Comparison of ENCODE assay signal across 24 cellular contexts in the genomic region with DNA sequence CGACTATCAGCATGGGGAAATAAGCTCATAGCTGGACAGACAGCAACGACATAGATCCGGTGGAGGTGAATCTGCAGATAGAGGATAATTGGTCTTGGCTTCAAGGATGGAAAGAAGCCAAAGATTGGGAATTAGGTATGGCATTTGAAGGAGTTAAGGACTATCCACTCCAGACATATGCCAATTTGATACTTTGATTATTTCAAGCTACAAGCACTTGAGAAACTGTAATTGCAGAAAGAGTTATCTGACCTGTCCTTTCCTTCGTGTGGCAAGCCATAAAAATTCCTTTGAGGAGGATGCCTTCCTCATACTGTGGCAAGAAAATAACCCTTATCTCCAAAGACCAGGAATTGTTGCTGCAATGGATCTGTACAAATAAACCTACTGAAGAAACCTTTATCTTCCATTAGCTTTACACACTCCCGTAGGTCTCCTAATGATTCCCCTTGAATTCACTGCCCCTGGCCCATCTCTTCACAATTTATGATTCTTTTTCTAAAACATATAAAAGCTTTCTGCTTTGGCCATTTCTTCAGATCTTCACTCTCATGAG.
DNase-seq lines count a peak whose midpoint lies in the region; ATAC-seq and TF ChIP-seq lines count a peak whose summit lies in the region.
"Had no signal": no experiment of that assay in that cellular context is flagged by ENCODE, and none has a peak within 500 bp of the region (broad histone marks: within the 10 kb centered on the region; RNA-seq: fewer than 3 reads in every experiment).

No MANE protein-coding gene starts in this region.

- H2AFZ ChIP-seq in PC-3 (ENCODE audit: low read length) (no peak overlapping the region), hepatocyte (no peak overlapping the region)

- no peaks in the 10 kb centered on the region for H3K9me3 Mint-ChIP-seq in activated naive CD8-positive, alpha-beta T cell (ENCODE audit: low read depth)
- H3K9me3 Mint-ChIP-seq in activated naive CD8-positive, alpha-beta T cell treated with anti-CD3 and anti-CD28 coated beads, Interleukin-2, amount 50 U/mL, for 24 hours, result no peaks in the 10 kb centered on the region
- H3K9me3 Mint-ChIP-seq in stimulated activated memory B cell treated with anti-CD40 and anti-IgM and Interleukin-4, amounts not matched to agents 10 μg/mL and 1 μg/mL and 100 μg/mL, for 72 hours, result no peaks in the 10 kb centered on the region
- H3K9me3 Mint-ChIP-seq: CD4-positive, alpha-beta T cell had no signal

- no peak overlapping the region for H3K4me3 Mint-ChIP-seq in activated naive CD8-positive, alpha-beta T cell
- H3K4me3 Mint-ChIP-seq in activated naive CD8-positive, alpha-beta T cell treated with anti-CD3 and anti-CD28 coated beads, Interleukin-2, amount 50 U/mL, for 24 hours, result no peak overlapping the region
- H3K4me3 Mint-ChIP-seq in stimulated activated memory B cell treated with anti-CD40 and anti-IgM and Interleukin-4, amounts not matched to agents 10 μg/mL and 1 μg/mL and 100 μg/mL, for 72 hours, result no peak overlapping the region
- H3K4me3 Mint-ChIP-seq: CD4-positive, alpha-beta T cell had no signal

- H3K9me2 ChIP-seq in PC-3 (replicated peaks; ENCODE audit: low read length), result no peaks in the 10 kb centered on the region
- no peaks in the 10 kb centered on the region for H3K9me2 ChIP-seq in hepatocyte (replicated peaks; ENCODE audit: insufficient read depth)

- CTCF ChIA-PET in PC-3 (lab: Charles Lee), result no interaction called here

- H3K4me1 Mint-ChIP-seq in activated naive CD8-positive, alpha-beta T cell (ENCODE audit: low read depth), result peaks cover 40% of the 10 kb centered on the region
- peaks cover 9% of the 10 kb centered on the region for H3K4me1 Mint-ChIP-seq in activated naive CD8-positive, alpha-beta T cell treated with anti-CD3 and anti-CD28 coated beads, Interleukin-2, amount 50 U/mL, for 24 hours
- H3K4me1 Mint-ChIP-seq in stimulated activated memory B cell treated with anti-CD40 and anti-IgM and Interleukin-4, amounts not matched to agents 10 μg/mL and 1 μg/mL and 100 μg/mL, for 72 hours, result peaks cover 6% of the 10 kb centered on the region

- H3K27ac ChIP-seq in PC-3 (ENCODE audit: low read length) (peak overlapping the region; percentile 67), hepatocyte (peak overlapping the region; percentile 52)
- H3K27ac ChIP-seq: KMS-11, SK-N-MC had no signal

- no peaks in the 10 kb centered on the region for H4K20me1 ChIP-seq in PC-3 (ENCODE audit: low read length)
- H4K20me1 ChIP-seq in hepatocyte (ENCODE audit: insufficient read depth, poor library complexity, severe bottlenecking), result no peaks in the 10 kb centered on the region

- no TSS peak for BruUV-seq in PC-3 (replicated peaks; lab: Mats Ljungman, UMichigan)

- POLR2A ChIA-PET in PC-3 (lab: Charles Lee; ENCODE audit: unreplicated experiment), result no interaction called here

- no peak for TF ChIP-seq CTCF in PC-3 (conservative IDR thresholded peaks at IDR 0.05; ENCODE audit: low read depth, low read length)
- no peak for TF ChIP-seq CTCF in hepatocyte (IDR thresholded peaks at IDR 0.05; ENCODE audit: poor library complexity)

- H3K9ac ChIP-seq in PC-3 (ENCODE audit: low read length), result peak overlapping the region; percentile 7; the same call in 1 of the 2 replicates
- H3K9ac ChIP-seq: KMS-11 had no signal

- intact Hi-C loops in PC-3 (cut with micrococcal nuclease), result loop anchor here (5.0 to 10.0 kb wide), 3 partner anchors 62 to 210 kb away; no protein-coding TSS in a partner anchor

- peak overlapping the region; percentile 28 for H3K27ac Mint-ChIP-seq in activated naive CD8-positive, alpha-beta T cell
- H3K27ac Mint-ChIP-seq in activated naive CD8-positive, alpha-beta T cell treated with anti-CD3 and anti-CD28 coated beads, Interleukin-2, amount 50 U/mL, for 24 hours, result no peak overlapping the region
- peak overlapping the region; percentile 8 for H3K27ac Mint-ChIP-seq in stimulated activated memory B cell treated with anti-CD40 and anti-IgM and Interleukin-4, amounts not matched to agents 10 μg/mL and 1 μg/mL and 100 μg/mL, for 72 hours
- H3K27ac Mint-ChIP-seq: CD4-positive, alpha-beta T cell had no signal

- no peak for ATAC-seq in activated naive CD8-positive, alpha-beta T cell treated with anti-CD3 and anti-CD28 coated beads, Interleukin-2, amount 50 U/mL, for 24 hours
- ATAC-seq in PC-3, result no peak
- ATAC-seq in stimulated activated memory B cell treated with anti-CD40 and anti-IgM and Interleukin-4, amounts not matched to agents 10 μg/mL and 1 μg/mL and 100 μg/mL, for 72 hours, result no peak
- ATAC-seq: GM12878 had no signal

- H3K4me1 ChIP-seq in PC-3 (ENCODE audit: insufficient read depth, low read length) (peaks cover 52% of the 10 kb centered on the region), hepatocyte (ENCODE audit: insufficient read depth) (peaks cover 10% of the 10 kb centered on the region)

- H3K27me3 ChIP-seq in PC-3 (ENCODE audit: low read length) (no peaks in the 10 kb centered on the region), hepatocyte (no peaks in the 10 kb centered on the region)

- H3K27me3 Mint-ChIP-seq in activated naive CD8-positive, alpha-beta T cell, result no peaks in the 10 kb centered on the region
- H3K27me3 Mint-ChIP-seq in activated naive CD8-positive, alpha-beta T cell treated with anti-CD3 and anti-CD28 coated beads, Interleukin-2, amount 50 U/mL, for 24 hours, result no peaks in the 10 kb centered on the region
- H3K27me3 Mint-ChIP-seq in stimulated activated memory B cell treated with anti-CD40 and anti-IgM and Interleukin-4, amounts not matched to agents 10 μg/mL and 1 μg/mL and 100 μg/mL, for 72 hours, result no peaks in the 10 kb centered on the region
- H3K27me3 Mint-ChIP-seq: CD4-positive, alpha-beta T cell had no signal

- H3F3A ChIP-seq in PC-3 (ENCODE audit: low read length, unreplicated experiment), result no peaks in the 10 kb centered on the region

- no peak overlapping the region for H3K4me3 ChIP-seq in PC-3 (ENCODE audit: low read length)
- H3K4me3 ChIP-seq in hepatocyte, result no peak overlapping the region
- H3K4me3 ChIP-seq: GM12878, SK-N-MC had no signal

- H3K9me3 ChIP-seq in PC-3 (ENCODE audit: low read length), result no peaks in the 10 kb centered on the region
- no peaks in the 10 kb centered on the region for H3K9me3 ChIP-seq in hepatocyte (ENCODE audit: low read depth)

- H3K79me2 ChIP-seq in PC-3 (ENCODE audit: low read length) (no peaks in the 10 kb centered on the region), hepatocyte (no peaks in the 10 kb centered on the region)

- H3K36me3 Mint-ChIP-seq in activated naive CD8-positive, alpha-beta T cell, result peaks cover 19% of the 10 kb centered on the region
- H3K36me3 Mint-ChIP-seq in activated naive CD8-positive, alpha-beta T cell treated with anti-CD3 and anti-CD28 coated beads, Interleukin-2, amount 50 U/mL, for 24 hours (ENCODE audit: low read depth), result peaks cover 40% of the 10 kb centered on the region
- peaks cover 28% of the 10 kb centered on the region for H3K36me3 Mint-ChIP-seq in stimulated activated memory B cell treated with anti-CD40 and anti-IgM and Interleukin-4, amounts not matched to agents 10 μg/mL and 1 μg/mL and 100 μg/mL, for 72 hours

- WGBS in hepatocyte (ENCODE audit: low lambda C conversion rate, missing lambda C conversion rate), result 27% methylated on average over 5 of the region's 5 CpGs

- H3K36me3 ChIP-seq in PC-3 (ENCODE audit: low read depth, low read length), result no peaks in the 10 kb centered on the region
- H3K36me3 ChIP-seq in hepatocyte (replicated peaks; ENCODE audit: insufficient read depth, low read depth), result no peaks in the 10 kb centered on the region

- peak overlapping the region; percentile 47; the same call in 1 of the 2 replicates for H3K4me2 ChIP-seq in PC-3 (ENCODE audit: low read length)
- H3K4me2 ChIP-seq in hepatocyte, result no peak overlapping the region
- H3K4me2 ChIP-seq: KMS-11 had no signal

- DNase-seq in activated naive CD8-positive, alpha-beta T cell treated with anti-CD3 and anti-CD28 coated beads, Interleukin-2, amount 50 U/mL, for 24 hours, result no peak
- DNase-seq in PC-3 (peak; percentile 24), hepatocyte (ENCODE audit: low spot score) (no peak), SIG-M5 (lab: John Stamatoyannopoulos, UW) (no peak), kidney glomerular epithelial cell (lab: John Stamatoyannopoulos, UW) (no peak)
- no peak for DNase-seq in activated CD8-positive, alpha-beta memory T cell treated with anti-CD3 and anti-CD28 coated beads for 24 hours
- DNase-seq: CD4-positive, alpha-beta T cell; COR-L47; DMS 273 treated with DMSO at 0.1 percent for 48 hours; DMS79 treated with DMSO at 0.1 percent for 48 hours; HCEC 1CT; MV-4-11; NCI-H1105 treated with DMSO at 0.1 percent for 48 hours; NCI-H2081 treated with DMSO at 0.1 percent for 48 hours; NCI-H2171 treated with DMSO at 0.1 percent for 48 hours; NCI-H446; NCI-H526; RPMI8226; SHP77 had no signal
